22 cellular contexts compared by ENCODE assay signal in the genomic region with DNA sequence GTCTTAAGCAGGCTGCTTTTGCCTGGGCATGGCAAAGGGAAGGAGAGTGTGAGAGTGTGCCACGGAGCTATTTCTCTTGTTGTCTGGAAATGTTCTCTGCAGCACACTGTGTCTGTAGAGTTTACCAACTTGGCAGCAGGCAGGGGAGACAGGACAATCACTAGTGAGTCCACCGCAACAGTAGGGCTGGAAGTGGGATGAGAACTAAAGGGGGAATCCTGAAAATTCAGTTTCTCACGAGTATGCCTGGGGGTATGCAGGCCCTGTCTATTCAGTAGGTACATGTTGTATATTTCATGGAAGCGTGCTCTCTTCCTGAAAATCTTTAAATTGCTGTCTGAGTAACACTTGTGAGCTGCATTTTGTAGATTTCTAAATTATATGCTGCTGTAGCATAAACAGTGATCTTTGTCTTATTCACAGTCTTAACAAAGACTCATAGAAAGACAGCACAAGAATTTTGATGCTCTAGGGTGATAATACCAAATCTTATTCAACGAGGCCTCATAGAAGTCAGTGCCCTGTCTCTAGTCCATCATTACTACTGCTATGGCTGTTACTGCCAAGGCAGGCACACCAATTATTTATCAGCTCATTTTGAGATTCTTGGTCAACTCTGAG.
DNase-seq lines count a peak whose midpoint lies in the region; ATAC-seq and TF ChIP-seq lines count a peak whose summit lies in the region.
"Had no signal": no experiment of that assay in that cellular context is flagged by ENCODE, and none has a peak within 500 bp of the region (broad histone marks: within the 10 kb centered on the region; RNA-seq: fewer than 3 reads in every experiment).

No MANE protein-coding gene starts in this region.

- no peaks in the 10 kb centered on the region for H3K9me3 Mint-ChIP-seq in activated naive CD4-positive, alpha-beta T cell treated with anti-CD3 and anti-CD28 coated beads, Interleukin-2, amount 50 U/mL, for 24 hours
- H3K9me3 Mint-ChIP-seq in activated naive CD4-positive, alpha-beta T cell treated with anti-CD3 and anti-CD28 coated beads, Interleukin-2, amount 50 U/mL, for 72 hours: peaks cover 0 to 6% of the 10 kb centered on the region in 2 donors
- H3K9me3 Mint-ChIP-seq in CD8-positive, alpha-beta T cell: no peaks in the 10 kb centered on the region
- H3K9me3 Mint-ChIP-seq in naive thymus-derived CD4-positive, alpha-beta T cell: no peaks in the 10 kb centered on the region

- intact Hi-C loops in CD8-positive, alpha-beta T cell (cut with DNase I, micrococcal nuclease): no loop called here
- intact Hi-C loops in naive thymus-derived CD4-positive, alpha-beta T cell (cut with micrococcal nuclease): no loop called here

- H3K27me3 ChIP-seq in CD8-positive, alpha-beta T cell (ENCODE audit: insufficient read depth, low read length): no peaks in the 10 kb centered on the region
- H3K27me3 ChIP-seq in naive thymus-derived CD4-positive, alpha-beta T cell (ENCODE audit: control insufficient read depth in 2 of 2, insufficient read depth in 2 of 2, low read length in 2 of 2): no peaks in the 10 kb centered on the region
- H3K27me3 ChIP-seq: SJSA1 had no signal

- H3K36me3 ChIP-seq in CD8-positive, alpha-beta T cell (ENCODE audit: insufficient read depth, low read length): no peaks in the 10 kb centered on the region
- no peaks in the 10 kb centered on the region for H3K36me3 ChIP-seq in KOPT-K1 (ENCODE audit: insufficient read depth, low read length)
- H3K36me3 ChIP-seq in naive thymus-derived CD4-positive, alpha-beta T cell (ENCODE audit: control insufficient read depth in 2 of 3, insufficient read depth in 3 of 3, low read length in 3 of 3): no peaks in the 10 kb centered on the region
- H3K36me3 ChIP-seq: HAP-1, SJSA1 had no signal

- no peak overlapping the region for H3K27ac ChIP-seq in CD8-positive, alpha-beta T cell (ENCODE audit: low read depth, low read length)
- peak overlapping the region; percentile 99 for H3K27ac ChIP-seq in KOPT-K1 (ENCODE audit: low read depth, low read length, poor library complexity, severe bottlenecking)
- no peak overlapping the region for H3K27ac ChIP-seq in naive thymus-derived CD4-positive, alpha-beta T cell (ENCODE audit: low read depth, low read length)
- H3K27ac ChIP-seq: SJSA1 had no signal

- no peak for ATAC-seq in activated naive CD4-positive, alpha-beta T cell treated with anti-CD3 and anti-CD28 coated beads, Interleukin-2, amount 50 U/mL, for 72 hours
- no peak for ATAC-seq in CD8-positive, alpha-beta T cell
- ATAC-seq in naive thymus-derived CD4-positive, alpha-beta T cell: no peak
- no peak for ATAC-seq in GM21737 (IDR thresholded peaks at IDR 0.05; ENCODE audit: unreplicated experiment)

- H3K4me1 ChIP-seq in CD8-positive, alpha-beta T cell (ENCODE audit: insufficient read depth, low read length): peaks cover 37% of the 10 kb centered on the region
- peaks cover 9 to 24% of the 10 kb centered on the region in 2 donors for H3K4me1 ChIP-seq in naive thymus-derived CD4-positive, alpha-beta T cell (ENCODE audit: control insufficient read depth in 2 of 2, insufficient read depth in 2 of 2, low read length in 2 of 2)
- H3K4me1 ChIP-seq: SJSA1 had no signal

- H3K27ac Mint-ChIP-seq in activated naive CD4-positive, alpha-beta T cell treated with anti-CD3 and anti-CD28 coated beads, Interleukin-2, amount 50 U/mL, for 24 hours: peak overlapping the region; percentile 30
- peak overlapping the region in 1 of 2 donors; percentile 29 for H3K27ac Mint-ChIP-seq in activated naive CD4-positive, alpha-beta T cell treated with anti-CD3 and anti-CD28 coated beads, Interleukin-2, amount 50 U/mL, for 72 hours
- H3K27ac Mint-ChIP-seq in CD8-positive, alpha-beta T cell: no peak overlapping the region
- H3K27ac Mint-ChIP-seq in naive thymus-derived CD4-positive, alpha-beta T cell: peak overlapping the region in 7 of 9 donors; percentile 11 to 94 (median 82)

- H3K27me3 Mint-ChIP-seq in activated naive CD4-positive, alpha-beta T cell treated with anti-CD3 and anti-CD28 coated beads, Interleukin-2, amount 50 U/mL, for 24 hours: no peaks in the 10 kb centered on the region
- no peaks in the 10 kb centered on the region for H3K27me3 Mint-ChIP-seq in CD8-positive, alpha-beta T cell (ENCODE audit: low read depth)
- H3K27me3 Mint-ChIP-seq in naive thymus-derived CD4-positive, alpha-beta T cell: peaks cover 0 to 54% (median 4%) of the 10 kb centered on the region in 5 donors

- POLR2A ChIA-PET in CD8-positive, alpha-beta T cell (lab: Charles Lee): no interaction called here
- POLR2A ChIA-PET in naive thymus-derived CD4-positive, alpha-beta T cell (lab: Charles Lee): interaction anchor here (0.7 to 2.1 kb wide), 6 partner anchors 8 to 232 kb away, joined by 3 to 8 read pairs (median 4); no protein-coding TSS in a partner anchor

- no peaks in the 10 kb centered on the region for H3K9me3 ChIP-seq in CD8-positive, alpha-beta T cell (ENCODE audit: low read length)
- no peaks in the 10 kb centered on the region for H3K9me3 ChIP-seq in KOPT-K1 (ENCODE audit: insufficient read depth, low read length, poor library complexity, severe bottlenecking)
- no peaks in the 10 kb centered on the region for H3K9me3 ChIP-seq in naive thymus-derived CD4-positive, alpha-beta T cell (ENCODE audit: control insufficient read depth in 2 of 3, low read length in 3 of 3)
- H3K9me3 ChIP-seq: HAP-1 had no signal

- CTCF ChIA-PET in CD8-positive, alpha-beta T cell (lab: Charles Lee): interaction anchor here (1.5 kb wide), 1 partner anchor 9 kb away, joined by 3 read pairs; no protein-coding TSS in a partner anchor
- CTCF ChIA-PET in naive thymus-derived CD4-positive, alpha-beta T cell (lab: Charles Lee): interaction anchor here (1.3 kb wide), 1 partner anchor 203 kb away, joined by 9 read pairs; no protein-coding TSS in a partner anchor

- H3K4me1 Mint-ChIP-seq in activated naive CD4-positive, alpha-beta T cell treated with anti-CD3 and anti-CD28 coated beads, Interleukin-2, amount 50 U/mL, for 24 hours: peaks cover 57% of the 10 kb centered on the region
- H3K4me1 Mint-ChIP-seq in CD8-positive, alpha-beta T cell (ENCODE audit: low read depth): peaks cover 43% of the 10 kb centered on the region
- peaks cover 34 to 70% (median 57%) of the 10 kb centered on the region in 7 donors for H3K4me1 Mint-ChIP-seq in naive thymus-derived CD4-positive, alpha-beta T cell

- no peak for DNase-seq in activated naive CD4-positive, alpha-beta T cell treated with anti-CD3 and anti-CD28 coated beads, Interleukin-2, amount 50 U/mL, for 72 hours (ENCODE audit: low spot score in 2 of 2)
- DNase-seq in CD8-positive, alpha-beta T cell: no peak
- no peak for DNase-seq in naive thymus-derived CD4-positive, alpha-beta T cell
- DNase-seq in NCI-H524 (lab: John Stamatoyannopoulos, UW): no peak
- DNase-seq: COR-L47, DMS53, GOT3, IMR-90, KG1, NCI-H1048, NCI-H1417, NCI-H1694, NCI-H2029 treated with DMSO at 0.1 percent for 48 hours, NCI-H446 treated with DMSO at 0.1 percent for 48 hours, NCI-H526 treated with DMSO at 0.1 percent for 48 hours, Right ventricle myocardium superior, RPMI8226 had no signal

- H3K4me3 Mint-ChIP-seq in activated naive CD4-positive, alpha-beta T cell treated with anti-CD3 and anti-CD28 coated beads, Interleukin-2, amount 50 U/mL, for 24 hours: peak overlapping the region; percentile 53
- H3K4me3 Mint-ChIP-seq in CD8-positive, alpha-beta T cell: peak overlapping the region; percentile 91
- H3K4me3 Mint-ChIP-seq in naive thymus-derived CD4-positive, alpha-beta T cell: peak overlapping the region in 8 of 10 donors; percentile 48 to 94 (median 89)

- no peak overlapping the region for H3K4me3 ChIP-seq in CD8-positive, alpha-beta T cell (ENCODE audit: low read depth, low read length)
- no peak overlapping the region for H3K4me3 ChIP-seq in naive thymus-derived CD4-positive, alpha-beta T cell (ENCODE audit: low read length)
- H3K4me3 ChIP-seq: HAP-1, SJSA1 had no signal

- no peak for TF ChIP-seq CTCF in CD8-positive, alpha-beta T cell (IDR thresholded peaks at IDR 0.05)

- H3K36me3 Mint-ChIP-seq in activated naive CD4-positive, alpha-beta T cell treated with anti-CD3 and anti-CD28 coated beads, Interleukin-2, amount 50 U/mL, for 24 hours: no peaks in the 10 kb centered on the region
- H3K36me3 Mint-ChIP-seq in activated naive CD4-positive, alpha-beta T cell treated with anti-CD3 and anti-CD28 coated beads, Interleukin-2, amount 50 U/mL, for 72 hours: peaks cover 0 to 7% of the 10 kb centered on the region in 2 donors
- peaks cover 3% of the 10 kb centered on the region for H3K36me3 Mint-ChIP-seq in CD8-positive, alpha-beta T cell
- H3K36me3 Mint-ChIP-seq in naive thymus-derived CD4-positive, alpha-beta T cell: peaks cover 0 to 9% (median 0%) of the 10 kb centered on the region in 5 donors
